ENCODE assay signal across 10 cellular contexts in the genomic region with DNA sequence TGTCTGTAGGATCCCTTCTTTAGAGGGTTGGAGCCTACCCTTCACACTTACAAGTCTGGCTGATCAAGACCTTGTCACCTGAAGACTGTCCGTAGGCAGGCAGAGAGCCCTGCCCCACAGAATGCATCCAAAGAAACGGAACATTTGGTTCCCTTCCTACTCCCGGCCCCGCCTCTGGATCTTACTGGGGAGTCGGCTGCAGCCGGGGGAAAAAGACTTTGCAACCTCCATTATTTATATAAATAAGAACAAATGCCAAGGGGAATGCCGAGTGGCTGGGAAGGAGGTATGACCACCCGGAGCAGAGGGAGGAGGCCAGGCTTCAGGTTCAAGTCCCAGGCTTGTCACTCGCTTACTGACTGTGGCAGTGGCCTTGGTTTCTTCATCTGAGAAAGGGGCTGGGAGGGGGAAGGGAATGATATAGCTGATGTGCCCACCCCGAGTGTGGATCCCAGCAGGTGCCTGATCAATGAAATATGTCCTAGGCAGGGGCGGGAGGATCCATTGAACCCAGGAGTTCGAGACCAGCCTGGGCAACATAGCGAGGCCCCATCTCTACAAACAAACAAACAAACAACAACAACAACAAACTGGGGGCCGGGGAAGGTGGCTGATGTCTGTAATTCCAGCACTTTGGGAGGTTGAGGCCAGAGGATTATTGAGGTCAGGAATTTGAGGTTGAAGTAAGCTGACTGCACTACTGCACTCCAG. TPM values are rescaled to one million over a fixed set of nuclear protein-coding genes. Genes with fewer than 3 reads are reported as not detected.
DNase-seq lines count a peak whose midpoint lies in the region; ATAC-seq and TF ChIP-seq lines count a peak whose summit lies in the region.
"Had no signal": no experiment of that assay in that cellular context is flagged by ENCODE, and none has a peak within 500 bp of the region (broad histone marks: within the 10 kb centered on the region; RNA-seq: fewer than 3 reads in every experiment).

No MANE protein-coding gene starts in this region.

- no peak for TF ChIP-seq EP300 in transverse colon (IDR thresholded peaks at IDR 0.05; ENCODE audit: low read depth)

- no peak for ATAC-seq in GM21717 (IDR thresholded peaks at IDR 0.05; ENCODE audit: unreplicated experiment)
- ATAC-seq: GM12878 had no signal

- H3K4me1 Mint-ChIP-seq in activated naive CD4-positive, alpha-beta T cell treated with anti-CD3 and anti-CD28 coated beads, Interleukin-2, amount 50 U/mL, for 24 hours, result peaks cover 44% of the 10 kb centered on the region

- no peaks in the 10 kb centered on the region for H3K9me3 Mint-ChIP-seq in activated naive CD4-positive, alpha-beta T cell treated with anti-CD3 and anti-CD28 coated beads, Interleukin-2, amount 50 U/mL, for 24 hours

- TF ChIP-seq CTCF in colonic mucosa (IDR thresholded peaks at IDR 0.05), result no peak
- no peak for TF ChIP-seq CTCF in transverse colon (IDR thresholded peaks at IDR 0.05)

- H3K27ac ChIP-seq in colonic mucosa (peak overlapping the region; percentile 74), muscle layer of duodenum (ENCODE audit: low read length) (peak overlapping the region; percentile 98), transverse colon (peak overlapping the region; percentile 90 to 95 (median 92))

- H3K27me3 Mint-ChIP-seq in activated naive CD4-positive, alpha-beta T cell treated with anti-CD3 and anti-CD28 coated beads, Interleukin-2, amount 50 U/mL, for 24 hours, result peaks cover 4% of the 10 kb centered on the region

- H3K4me3 ChIP-seq in colonic mucosa (no peak overlapping the region), muscle layer of duodenum (ENCODE audit: low read depth in 1 of 2, low read length in 2 of 2) (peak overlapping the region in 1 of 2 donors; percentile 7), transverse colon (no peak overlapping the region)
- H3K4me3 ChIP-seq: GM12878 had no signal

- H3K9ac ChIP-seq in colonic mucosa (ENCODE audit: low read depth in 2 of 2, low read length in 2 of 2), result peak overlapping the region in 1 of 2 donors; percentile 12

- H3K27ac Mint-ChIP-seq in activated naive CD4-positive, alpha-beta T cell treated with anti-CD3 and anti-CD28 coated beads, Interleukin-2, amount 50 U/mL, for 24 hours, result peak overlapping the region; percentile 47

- TF ChIP-seq POLR2A in transverse colon (IDR thresholded peaks at IDR 0.05) (no peak), erythroblast (IDR thresholded peaks at IDR 0.05; ENCODE audit: low read length) (no peak)

- DNase-seq in activated naive CD4-positive, alpha-beta T cell treated with anti-CD3 and anti-CD28 coated beads, Interleukin-2, amount 50 U/mL, for 16 hours, result no peak
- DNase-seq in colonic mucosa (peak; percentile 39), transverse colon (peak; percentile 62), erythroblast (lab: John Stamatoyannopoulos, UW) (no peak), NCI-H2029 treated with DMSO at 0.1 percent for 48 hours (lab: John Stamatoyannopoulos, UW) (no peak)
- DNase-seq: NCI-H1436 had no signal

- H3K4me1 ChIP-seq in colonic mucosa (peaks cover 21% of the 10 kb centered on the region), muscle layer of duodenum (ENCODE audit: control insufficient read depth in 1 of 2, insufficient read depth in 2 of 2, low read length in 2 of 2) (peaks cover 52 to 69% of the 10 kb centered on the region in 2 donors), transverse colon (peaks cover 65 to 94% (median 82%) of the 10 kb centered on the region in 4 donors)

- H3K4me3 Mint-ChIP-seq in activated naive CD4-positive, alpha-beta T cell treated with anti-CD3 and anti-CD28 coated beads, Interleukin-2, amount 50 U/mL, for 24 hours, result peak overlapping the region; percentile 67

- 69 to 80% methylated on average over 5 to 12 of the region's 14 CpGs for WGBS in transverse colon (ENCODE audit: low coverage in 1 of 2), 2 donors

- no peaks in the 10 kb centered on the region for H3K27me3 ChIP-seq in colonic mucosa
- H3K27me3 ChIP-seq in muscle layer of duodenum (ENCODE audit: low read depth, low read length), result no peaks in the 10 kb centered on the region
- no peaks in the 10 kb centered on the region for H3K27me3 ChIP-seq in transverse colon

- H3K36me3 ChIP-seq in colonic mucosa (no peaks in the 10 kb centered on the region), muscle layer of duodenum (ENCODE audit: control insufficient read depth in 1 of 2, insufficient read depth in 2 of 2, low read length in 2 of 2) (no peaks in the 10 kb centered on the region), transverse colon (no peaks in the 10 kb centered on the region)

- intact Hi-C loops in colonic mucosa (cut with DNase I), result no loop called here
- intact Hi-C loops in transverse colon (cut with DNase I; ENCODE audit: low total_unique reads), result no loop called here

- H3K36me3 Mint-ChIP-seq in activated naive CD4-positive, alpha-beta T cell treated with anti-CD3 and anti-CD28 coated beads, Interleukin-2, amount 50 U/mL, for 24 hours, result no peaks in the 10 kb centered on the region

- in situ Hi-C loops in transverse colon (cut with MboI; ENCODE audit: low pct_ligation_motif_present in 1 of 4, low pct_unique_long_range_greater_than_20kb in 1 of 4, low sequenced_read_pairs in 3 of 4), result no loop called here

- no peaks in the 10 kb centered on the region for H3K9me3 ChIP-seq in colonic mucosa
- H3K9me3 ChIP-seq in muscle layer of duodenum (ENCODE audit: control insufficient read depth in 1 of 2, low read length in 2 of 2), result no peaks in the 10 kb centered on the region
- no peaks in the 10 kb centered on the region for H3K9me3 ChIP-seq in transverse colon

RNA-seq across cellular contexts. Expression of a gene that starts 48.7 kb away (rescaled TPM):
- total RNA-seq in colonic mucosa (1 to 10 TPM; 6.2 to 7.3 TPM), transverse colon (10 to 100 TPM in 2 of 4 donors, 1 to 10 TPM in 2; 6.1 to 57.5 (median 11.8) TPM)

Comparison
In these comparisons a context has a peak if more than half of its experiments do, and no peak if none do; other contexts are left out.
1. DNase-seq: peak in colonic mucosa (single experiment) and transverse colon (single experiment); none in activated naive CD4-positive, alpha-beta T cell treated with anti-CD3 and anti-CD28 coated beads, Interleukin-2, amount 50 U/mL, for 16 hours (single experiment), erythroblast (0 of 2) and NCI-H2029 treated with DMSO at 0.1 percent for 48 hours (single experiment).
2. Peak in every context shown above with its lines, with median percentiles within 50 percentile points of each other: H3K27ac ChIP-seq.